ENCODE assay signal across 8 cellular contexts in genomic region chr2:197215988-197216979, GRCh38.
DNase-seq lines count a peak whose midpoint lies in the region; ATAC-seq lines count a peak whose summit lies in the region.

No MANE protein-coding gene starts in this region.

- H3K27ac Mint-ChIP-seq in activated naive CD4-positive, alpha-beta T cell treated with anti-CD3 and anti-CD28 coated beads, Interleukin-2, amount 10 ng/mL, durations not matched to agents 7 days and 5 days, result peak overlapping the region; percentile 80

- CTCF ChIA-PET in activated naive CD4-positive, alpha-beta T cell treated with anti-CD3 and anti-CD28 coated beads, Interleukin-2, amount 10 ng/mL, durations not matched to agents 7 days and 5 days (lab: Charles Lee), result interaction anchor here (1.0 to 1.7 kb wide), 3 partner anchors 10 to 89 kb away, joined by 3 to 7 read pairs (median 3); no protein-coding TSS in a partner anchor

- peak overlapping the region; percentile 39 for H3K4me3 Mint-ChIP-seq in activated naive CD4-positive, alpha-beta T cell treated with anti-CD3 and anti-CD28 coated beads, Interleukin-2, amount 10 ng/mL, durations not matched to agents 7 days and 5 days

- peaks cover 36% of the 10 kb centered on the region for H3K36me3 Mint-ChIP-seq in activated naive CD4-positive, alpha-beta T cell treated with anti-CD3 and anti-CD28 coated beads, Interleukin-2, amount 10 ng/mL, durations not matched to agents 7 days and 5 days

- intact Hi-C loops in Right ventricle myocardium superior (cut with DNase I), result no loop called here

- ATAC-seq in HG02943 (IDR thresholded peaks at IDR 0.05; ENCODE audit: low read depth, unreplicated experiment) (peak; percentile 57), Right ventricle myocardium superior (ENCODE audit: poor library complexity) (peak; percentile 70)

- no peaks in the 10 kb centered on the region for H3K9me3 Mint-ChIP-seq in activated naive CD4-positive, alpha-beta T cell treated with anti-CD3 and anti-CD28 coated beads, Interleukin-2, amount 10 ng/mL, durations not matched to agents 7 days and 5 days

- H3K4me1 Mint-ChIP-seq in activated naive CD4-positive, alpha-beta T cell treated with anti-CD3 and anti-CD28 coated beads, Interleukin-2, amount 10 ng/mL, durations not matched to agents 7 days and 5 days, result peaks cover 87% of the 10 kb centered on the region

- DNase-seq in activated naive CD4-positive, alpha-beta T cell treated with anti-CD3 and anti-CD28 coated beads, Interleukin-2, amount 10 ng/mL, durations not matched to agents 7 days and 5 days, result no peak
- no peak for DNase-seq in activated naive CD4-positive, alpha-beta T cell (lab: John Stamatoyannopoulos, UW)
- DNase-seq in OCI-M1 (lab: John Stamatoyannopoulos, UW) (peak; percentile 68), Right ventricle myocardium superior (no peak), GDM1 (lab: John Stamatoyannopoulos, UW) (no peak), NCI-H526 treated with DMSO at 0.1 percent for 48 hours (lab: John Stamatoyannopoulos, UW) (no peak), medulla oblongata (ENCODE audit: extremely low spot score) (no peak)

- H3K27me3 Mint-ChIP-seq in activated naive CD4-positive, alpha-beta T cell treated with anti-CD3 and anti-CD28 coated beads, Interleukin-2, amount 10 ng/mL, durations not matched to agents 7 days and 5 days, result no peaks in the 10 kb centered on the region
